2 cellular contexts compared by ENCODE assay signal in genomic region chr17:43860927-43861622, GRCh38.
TF ChIP-seq lines count a peak whose summit lies in the region.

No MANE protein-coding gene starts in this region.

TF ChIP-seq in HEK293, 187 proteins besides CTCF, POLR2A, EP300 and RAD21:
- TF ChIP-seq YY2 (tag by site-specific recombination; IDR thresholded peaks at IDR 0.05) (no peak), ZNF157 (tag by site-specific recombination; IDR thresholded peaks at IDR 0.05) (peak; percentile 68), ZBTB26 (tag by site-specific recombination; optimal IDR thresholded peaks at IDR 0.05) (no peak), ZNF629 (tag by site-specific recombination; IDR thresholded peaks at IDR 0.05) (no peak), ZNF670 (tag by site-specific recombination; IDR thresholded peaks at IDR 0.05; ENCODE audit: low read depth) (no peak), ZNF768 (tag by site-specific recombination; IDR thresholded peaks at IDR 0.05) (no peak), ZNF544 (tag by site-specific recombination; IDR thresholded peaks at IDR 0.05) (no peak), ZNF174 (tag by site-specific recombination; IDR thresholded peaks at IDR 0.05) (no peak), ZNF202 (tag by site-specific recombination; IDR thresholded peaks at IDR 0.05; ENCODE audit: borderline replicate concordance) (no peak)

TF ChIP-seq in GM12878, 131 proteins besides CTCF, POLR2A, EP300 and RAD21:
- TF ChIP-seq CEBPZ (IDR thresholded peaks at IDR 0.05; ENCODE audit: low read depth, low read length): no peak
- peak; percentile 55; the same call in 1 of the 2 replicates for TF ChIP-seq SPI1 (IDR thresholded peaks at IDR 0.05; ENCODE audit: borderline replicate concordance, insufficient read depth, low read depth, low read length)
TF ChIP-seq in GM12878: peak in this region for 1.
